In genomic region chr4:185183622-185184281, GRCh38 we compare ENCODE assay signal across 8 cellular contexts. TPM values are rescaled to one million over a fixed set of nuclear protein-coding genes. Genes with fewer than 3 reads are reported as not detected.
DNase-seq lines count a peak whose midpoint lies in the region; ATAC-seq and TF ChIP-seq lines count a peak whose summit lies in the region.

No MANE protein-coding gene starts in this region.

- H3K4me3 ChIP-seq in AG04450 (ENCODE audit: low read depth, low read length) (no peak overlapping the region), MG63 (no peak overlapping the region), RWPE2 (ENCODE audit: severe bottlenecking) (no peak overlapping the region), fibroblast of villous mesenchyme (ENCODE audit: low read depth, low read length) (no peak overlapping the region), thyroid gland (replicated peaks in 1 of 3) (no peak overlapping the region)

- H3K9me3 ChIP-seq in AG04450 (ENCODE audit: control insufficient read depth, insufficient read depth, low read length) (no peaks in the 10 kb centered on the region), MG63 (no peaks in the 10 kb centered on the region), RWPE2 (ENCODE audit: severe bottlenecking) (no peaks in the 10 kb centered on the region), thyroid gland (no peaks in the 10 kb centered on the region)

- no peak overlapping the region for H3K27ac Mint-ChIP-seq in activated T-helper 17 cell treated with anti-CD3 and anti-CD28 coated beads, Interleukin-2, amount 50 U/mL, for 72 hours

- peak; percentile 62 for ATAC-seq in GM19035 (IDR thresholded peaks at IDR 0.05; ENCODE audit: unreplicated experiment)
- peak; percentile 38; the same call in 1 of the 3 replicates for ATAC-seq in RWPE2 (ENCODE audit: low read depth)
- ATAC-seq in activated T-helper 17 cell treated with anti-CD3 and anti-CD28 coated beads, Interleukin-2, amount 50 U/mL, for 72 hours (replicated peaks), result peak; percentile 68

- CTCF ChIA-PET in AG04450 (lab: Charles Lee), result interaction anchor here (0.6 to 5.0 kb wide), 47 partner anchors 10 to 551 kb away, joined by 3 to 66 read pairs (median 4); partner anchors contain the start of genes SLC25A4 and UFSP2

- 47 to 49% methylated on average over 6 of the region's 6 CpGs for WGBS in thyroid gland, 2 donors

- TF ChIP-seq CTCF in AG04450 (IDR thresholded peaks at IDR 0.05; ENCODE audit: low read depth, low read length), result peak; percentile 86
- peak; percentile 90 for TF ChIP-seq CTCF in RWPE2 (IDR thresholded peaks at IDR 0.05; ENCODE audit: poor library complexity, severe bottlenecking)
- peak; percentile 84 for TF ChIP-seq CTCF in fibroblast of villous mesenchyme (IDR thresholded peaks at IDR 0.05; ENCODE audit: insufficient read depth, low read depth, low read length)
- TF ChIP-seq CTCF in thyroid gland (IDR thresholded peaks at IDR 0.05), result peak; percentile 61 to 84 (median 70)

- intact Hi-C loops in thyroid gland (cut with DNase I), result no loop called here

- H3K27me3 ChIP-seq in AG04450 (ENCODE audit: control insufficient read depth, insufficient read depth, low read length) (no peaks in the 10 kb centered on the region), MG63 (no peaks in the 10 kb centered on the region), RWPE2 (ENCODE audit: insufficient read depth, poor library complexity, severe bottlenecking) (no peaks in the 10 kb centered on the region), thyroid gland (no peaks in the 10 kb centered on the region)

- H3K27ac ChIP-seq in AG04450 (ENCODE audit: low read depth, low read length) (no peak overlapping the region), RWPE2 (ENCODE audit: poor library complexity, severe bottlenecking) (no peak overlapping the region), thyroid gland (no peak overlapping the region)

- H3K9me3 Mint-ChIP-seq in activated T-helper 17 cell treated with anti-CD3 and anti-CD28 coated beads, Interleukin-2, amount 50 U/mL, for 72 hours, result no peaks in the 10 kb centered on the region

- no peaks in the 10 kb centered on the region for H3K27me3 Mint-ChIP-seq in activated T-helper 17 cell treated with anti-CD3 and anti-CD28 coated beads, Interleukin-2, amount 50 U/mL, for 72 hours

- peaks cover 45% of the 10 kb centered on the region for H3K36me3 Mint-ChIP-seq in activated T-helper 17 cell treated with anti-CD3 and anti-CD28 coated beads, Interleukin-2, amount 50 U/mL, for 72 hours (ENCODE audit: low read depth)

- H3K4me1 Mint-ChIP-seq in activated T-helper 17 cell treated with anti-CD3 and anti-CD28 coated beads, Interleukin-2, amount 50 U/mL, for 72 hours, result peaks cover 33% of the 10 kb centered on the region

- no peak overlapping the region for H3K4me3 Mint-ChIP-seq in activated T-helper 17 cell treated with anti-CD3 and anti-CD28 coated beads, Interleukin-2, amount 50 U/mL, for 72 hours

- no peaks in the 10 kb centered on the region for H3K4me1 ChIP-seq in RWPE2 (ENCODE audit: insufficient read depth, poor library complexity, severe bottlenecking)
- peaks cover 9 to 10% of the 10 kb centered on the region in 2 donors for H3K4me1 ChIP-seq in thyroid gland

- H3K36me3 ChIP-seq in MG63 (peaks cover 4% of the 10 kb centered on the region), RWPE2 (ENCODE audit: low read depth) (peaks cover 15% of the 10 kb centered on the region), thyroid gland (no peaks in the 10 kb centered on the region)

- no peak for TF ChIP-seq POLR2A in thyroid gland (IDR thresholded peaks at IDR 0.05)

- POLR2A ChIA-PET in AG04450 (lab: Yijun Ruan, JAX), result interaction anchor here (1.2 kb wide), 1 partner anchor 41 kb away, joined by 3 read pairs; the partner anchor contains the start of gene SLC25A4

- peak; percentile 84 for DNase-seq in AG04450 (ENCODE audit: low read depth, low spot score)
- DNase-seq in MG63, result peak; percentile 50
- DNase-seq in RWPE2 (ENCODE audit: low spot score), result no peak
- DNase-seq in fibroblast of villous mesenchyme (ENCODE audit: low read depth), result peak; percentile 93
- peak; percentile 76 for DNase-seq in non-pigmented ciliary epithelial cell (ENCODE audit: low read depth)
- peak; percentile 84 to 85 for DNase-seq in thyroid gland

RNA-seq across cellular contexts. Expression of gene CFAP97, which starts 20.0 kb away (rescaled TPM):
- polyA plus RNA-seq in AG04450 (2011; rRNA removed), result 33.5 and 51.1 TPM in 2 replicates
- 15.3 and 24.3 TPM in 2 replicates for polyA minus RNA-seq in AG04450 (2011; rRNA and poly(A)+ RNA removed)
- total RNA-seq in MG63 (2014; rRNA removed; shearing (Covaris generic); ENCODE audit: low replicate concordance), result 15.0 and 24.3 TPM in 2 replicates
- 10 to 100 TPM; 33.7 to 37.0 TPM for total RNA-seq in activated T-helper 17 cell treated with anti-CD3 and anti-CD28 coated beads, Interleukin-2, amount 50 U/mL, for 72 hours
- total RNA-seq in fibroblast of villous mesenchyme, result 39.0 and 56.1 TPM in 2 replicates
- 10 to 100 TPM; 44.5 to 63.3 (median 59.1) TPM for total RNA-seq in thyroid gland

RNA-seq across cellular contexts. Expression of gene SNX25, which starts 25.6 kb away (rescaled TPM):
- polyA plus RNA-seq in AG04450 (2011; rRNA removed), result 12.6 and 12.7 TPM in 2 replicates
- polyA minus RNA-seq in AG04450 (2011; rRNA and poly(A)+ RNA removed), result 35.9 and 48.1 TPM in 2 replicates
- total RNA-seq in MG63 (2014; rRNA removed; shearing (Covaris generic); ENCODE audit: low replicate concordance), result 8.2 and 9.0 TPM in 2 replicates
- total RNA-seq in activated T-helper 17 cell treated with anti-CD3 and anti-CD28 coated beads, Interleukin-2, amount 50 U/mL, for 72 hours, result 10 to 100 TPM; 28.2 to 31.2 TPM
- 29.6 and 47.1 TPM in 2 replicates for total RNA-seq in fibroblast of villous mesenchyme
- 10 to 100 TPM; 36.9 to 71.3 (median 42.7) TPM for total RNA-seq in thyroid gland

RNA-seq across cellular contexts. Expression of gene SLC25A4, which starts 40.7 kb away (rescaled TPM):
- polyA plus RNA-seq in AG04450 (2011; rRNA removed), result 16.4 and 17.6 TPM in 2 replicates
- polyA minus RNA-seq in AG04450 (2011; rRNA and poly(A)+ RNA removed), result 6.6 and 9.5 TPM in 2 replicates
- 6.3 and 13.7 TPM in 2 replicates for total RNA-seq in MG63 (2014; rRNA removed; shearing (Covaris generic); ENCODE audit: low replicate concordance)
- 10 to 100 TPM in 1 of 2 donors, 1 to 10 TPM in 1; 6.2 to 11.5 TPM for total RNA-seq in activated T-helper 17 cell treated with anti-CD3 and anti-CD28 coated beads, Interleukin-2, amount 50 U/mL, for 72 hours
- total RNA-seq in fibroblast of villous mesenchyme (8.4 and 14.7 TPM in 2 replicates), thyroid gland (10 to 100 TPM; 26.7 to 56.7 (median 41.8) TPM)
